Comparison of ENCODE assay signal across 31 cellular contexts in the genomic region with DNA sequence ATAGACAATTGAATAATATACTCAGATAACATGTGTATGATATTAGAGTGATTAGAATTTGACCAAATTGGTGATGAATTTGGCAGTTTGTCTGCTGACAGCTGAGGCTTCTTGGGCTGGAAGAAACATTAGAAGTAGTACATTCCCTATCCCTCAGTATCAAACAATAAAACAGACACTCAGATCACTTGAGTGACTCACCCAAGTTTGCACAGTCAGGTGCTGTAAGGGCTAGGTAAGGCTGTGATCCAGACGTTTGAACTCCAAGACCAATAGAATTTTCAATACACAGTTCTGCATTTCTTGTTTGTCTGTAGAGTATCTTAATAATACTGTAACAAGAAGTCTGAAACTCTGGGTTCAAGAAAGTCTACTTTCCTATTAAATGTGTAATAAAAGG.
"Had no signal": no experiment of that assay in that cellular context is flagged by ENCODE, and none has a peak within 500 bp of the region (broad histone marks: within the 10 kb centered on the region; RNA-seq: fewer than 3 reads in every experiment).

No MANE protein-coding gene starts in this region.

- H3K27ac ChIP-seq: cardiac muscle cell, KMS-11, PC-9, SJCRH30, SK-N-MC, WERI-Rb-1 had no signal

- H3K4me3 Mint-ChIP-seq: activated CD4-positive, alpha-beta memory T cell treated with anti-CD3 and anti-CD28 coated beads, Interleukin-2, amount 10 ng/mL, durations not matched to agents 7 days and 5 days; activated CD8-positive, alpha-beta memory T cell treated with anti-CD3 and anti-CD28 coated beads, Interleukin-2, amount 10 ng/mL, durations not matched to agents 7 days and 5 days; activated naive CD4-positive, alpha-beta T cell treated with anti-CD3 and anti-CD28 coated beads, Interleukin-2, amount 10 ng/mL, durations not matched to agents 7 days and 5 days; activated naive CD8-positive, alpha-beta T cell; activated naive CD8-positive, alpha-beta T cell treated with anti-CD3 and anti-CD28 coated beads, Interleukin-2, amount 50 U/mL, for 24 hours; brain; central memory CD8-positive, alpha-beta T cell had no signal

- ATAC-seq: activated CD8-positive, alpha-beta memory T cell treated with anti-CD3 and anti-CD28 coated beads, Interleukin-2, amount 10 ng/mL, durations not matched to agents 7 days and 5 days; activated naive CD8-positive, alpha-beta T cell treated with anti-CD3 and anti-CD28 coated beads, Interleukin-2, amount 50 U/mL, for 24 hours had no signal

- H3K36me3 ChIP-seq: cardiac muscle cell, SJCRH30, WERI-Rb-1 had no signal

- H3K4me1 ChIP-seq: SJCRH30 had no signal

- H3K4me3 ChIP-seq: cardiac muscle cell, PC-9, SJCRH30, SK-N-MC had no signal

- DNase-seq: activated CD4-positive, alpha-beta memory T cell treated with anti-CD3 and anti-CD28 coated beads, Interleukin-2, amount 10 ng/mL, durations not matched to agents 7 days and 5 days; activated CD4-positive, alpha-beta T cell treated with anti-CD3 and anti-CD28 coated beads for 1 hour; activated CD4-positive, alpha-beta T cell treated with anti-CD3 and anti-CD28 coated beads for 48 hours; activated CD4-positive, CD25-positive, alpha-beta regulatory T cell; activated CD8-positive, alpha-beta memory T cell treated with anti-CD3 and anti-CD28 coated beads for 24 hours; activated CD8-positive, alpha-beta memory T cell treated with anti-CD3 and anti-CD28 coated beads, Interleukin-2, amount 10 ng/mL, durations not matched to agents 7 days and 5 days; activated CD8-positive, alpha-beta memory T cell treated with anti-CD3 and anti-CD28 coated beads, Interleukin-2, amount 50 U/mL, for 48 hours; activated effector memory CD4-positive, alpha-beta T cell treated with Interleukin-2 at 50 U/mL for 16 hours; activated naive CD4-positive, alpha-beta T cell treated with anti-CD3 and anti-CD28 coated beads, Interleukin-2, amount 10 ng/mL, durations not matched to agents 7 days and 5 days; activated naive CD8-positive, alpha-beta T cell treated with anti-CD3 and anti-CD28 coated beads, Interleukin-2, amount 50 U/mL, for 24 hours; activated T-cell treated with anti-CD3 and anti-CD28 coated beads, Interleukin-2, amount 50 U/mL, for 48 hours; anterior cingulate cortex; NCI-H1105; NCI-H1417 treated with DMSO at 0.1 percent for 48 hours; NCI-H187 treated with DMSO at 0.1 percent for 48 hours; NCI-H2081; NCI-H345; NCI-H524 treated with DMSO at 0.1 percent for 48 hours; NCI-H748 treated with DMSO at 0.1 percent for 48 hours; NK-92 treated with Interleukin-12 subunit alpha and Interleukin-12 subunit beta, amount 100 ng/mL, for 24 hours; PC-9; SHP77; SJCRH30; T1000; WERI-Rb-1 had no signal

- H3K27ac Mint-ChIP-seq: activated CD4-positive, alpha-beta memory T cell treated with anti-CD3 and anti-CD28 coated beads, Interleukin-2, amount 10 ng/mL, durations not matched to agents 7 days and 5 days; activated CD8-positive, alpha-beta memory T cell treated with anti-CD3 and anti-CD28 coated beads, Interleukin-2, amount 10 ng/mL, durations not matched to agents 7 days and 5 days; activated naive CD4-positive, alpha-beta T cell treated with anti-CD3 and anti-CD28 coated beads, Interleukin-2, amount 10 ng/mL, durations not matched to agents 7 days and 5 days; activated naive CD8-positive, alpha-beta T cell; activated naive CD8-positive, alpha-beta T cell treated with anti-CD3 and anti-CD28 coated beads, Interleukin-2, amount 50 U/mL, for 24 hours; brain had no signal

- H3K4me1 Mint-ChIP-seq: activated CD4-positive, alpha-beta memory T cell treated with anti-CD3 and anti-CD28 coated beads, Interleukin-2, amount 10 ng/mL, durations not matched to agents 7 days and 5 days; activated CD8-positive, alpha-beta memory T cell treated with anti-CD3 and anti-CD28 coated beads, Interleukin-2, amount 10 ng/mL, durations not matched to agents 7 days and 5 days; activated naive CD4-positive, alpha-beta T cell treated with anti-CD3 and anti-CD28 coated beads, Interleukin-2, amount 10 ng/mL, durations not matched to agents 7 days and 5 days; activated naive CD8-positive, alpha-beta T cell treated with anti-CD3 and anti-CD28 coated beads, Interleukin-2, amount 50 U/mL, for 24 hours; brain; central memory CD8-positive, alpha-beta T cell had no signal

- H3K27me3 ChIP-seq: cardiac muscle cell, SJCRH30 had no signal

- H3K9me3 ChIP-seq: SJCRH30 had no signal

- H3K36me3 Mint-ChIP-seq: activated CD8-positive, alpha-beta memory T cell treated with anti-CD3 and anti-CD28 coated beads, Interleukin-2, amount 10 ng/mL, durations not matched to agents 7 days and 5 days; activated naive CD4-positive, alpha-beta T cell treated with anti-CD3 and anti-CD28 coated beads, Interleukin-2, amount 10 ng/mL, durations not matched to agents 7 days and 5 days; activated naive CD8-positive, alpha-beta T cell; brain had no signal

- H3K9me3 Mint-ChIP-seq: activated CD4-positive, alpha-beta memory T cell treated with anti-CD3 and anti-CD28 coated beads, Interleukin-2, amount 10 ng/mL, durations not matched to agents 7 days and 5 days; activated naive CD4-positive, alpha-beta T cell treated with anti-CD3 and anti-CD28 coated beads, Interleukin-2, amount 10 ng/mL, durations not matched to agents 7 days and 5 days; activated naive CD8-positive, alpha-beta T cell treated with anti-CD3 and anti-CD28 coated beads, Interleukin-2, amount 50 U/mL, for 24 hours; brain had no signal

- H3K27me3 Mint-ChIP-seq: activated CD4-positive, alpha-beta memory T cell treated with anti-CD3 and anti-CD28 coated beads, Interleukin-2, amount 10 ng/mL, durations not matched to agents 7 days and 5 days; activated CD8-positive, alpha-beta memory T cell treated with anti-CD3 and anti-CD28 coated beads, Interleukin-2, amount 10 ng/mL, durations not matched to agents 7 days and 5 days; activated naive CD4-positive, alpha-beta T cell treated with anti-CD3 and anti-CD28 coated beads, Interleukin-2, amount 10 ng/mL, durations not matched to agents 7 days and 5 days; activated naive CD8-positive, alpha-beta T cell; activated naive CD8-positive, alpha-beta T cell treated with anti-CD3 and anti-CD28 coated beads, Interleukin-2, amount 50 U/mL, for 24 hours; brain; central memory CD8-positive, alpha-beta T cell had no signal
